Comparison of ENCODE assay signal across 12 cellular contexts in genomic region chr10:102310356-102311024, GRCh38.
DNase-seq lines count a peak whose midpoint lies in the region; ATAC-seq and TF ChIP-seq lines count a peak whose summit lies in the region.
"Had no signal": no experiment of that assay in that cellular context is flagged by ENCODE, and none has a peak within 500 bp of the region (broad histone marks: within the 10 kb centered on the region; RNA-seq: fewer than 3 reads in every experiment).

No MANE protein-coding gene starts in this region.

- TF ChIP-seq CTCF in fibroblast of pulmonary artery (IDR thresholded peaks at IDR 0.05; ENCODE audit: low read length, missing control alignments) (no peak), nephron progenitor cell (IDR thresholded peaks at IDR 0.05) (no peak), testis (IDR thresholded peaks at IDR 0.05) (no peak)

- DNase-seq in Daoy (ENCODE audit: low read depth) = peak; percentile 62
- peak; percentile 76 to 80 for DNase-seq in SJSA1 (ENCODE audit: low read depth in 1 of 2, low spot score in 2 of 2)
- DNase-seq in fibroblast of pulmonary artery (ENCODE audit: low read depth) = peak; percentile 63
- no peak for DNase-seq in nephron progenitor cell
- DNase-seq in COR-L47 (lab: John Stamatoyannopoulos, UW) = no peak
- DNase-seq in testis = no peak
- DNase-seq: activated effector memory CD4-positive, alpha-beta T cell treated with anti-CD3 and anti-CD28 coated beads, Interleukin-2, amount 50 U/mL, for 16 hours; NCI-H774 had no signal

- H3K27ac Mint-ChIP-seq in nephron progenitor cell = peak overlapping the region; percentile 85
- H3K27ac Mint-ChIP-seq: neural progenitor cell had no signal

- H3K4me3 Mint-ChIP-seq in nephron progenitor cell = no peak overlapping the region
- H3K4me3 Mint-ChIP-seq: neural progenitor cell had no signal

- H3K27me3 Mint-ChIP-seq in nephron progenitor cell (ENCODE audit: low read depth, poor library complexity) = no peaks in the 10 kb centered on the region

- intact Hi-C loops in testis (cut with DNase I; ENCODE audit: low total_unique reads) = no loop called here

- H3K36me3 Mint-ChIP-seq in nephron progenitor cell (ENCODE audit: low read depth) = peaks cover 24% of the 10 kb centered on the region

- WGBS in testis, 2 donors = 92% methylated on average over 4 of the region's 4 CpGs

- peaks cover 52% of the 10 kb centered on the region for H3K4me1 Mint-ChIP-seq in nephron progenitor cell

- ATAC-seq in HG03520 (IDR thresholded peaks at IDR 0.05; ENCODE audit: unreplicated experiment) = no peak
- no peak for ATAC-seq in HG02798 (IDR thresholded peaks at IDR 0.05; ENCODE audit: poor library complexity, unreplicated experiment)

- H3K4me1 ChIP-seq in SJSA1 (replicated peaks) = peaks cover 42% of the 10 kb centered on the region
- H3K4me1 ChIP-seq in testis = no peaks in the 10 kb centered on the region

- H3K4me3 ChIP-seq in SJSA1 = no peak overlapping the region
- H3K4me3 ChIP-seq in fibroblast of pulmonary artery (replicated peaks; ENCODE audit: low read depth, low read length) = no peak overlapping the region
- H3K4me3 ChIP-seq in testis = no peak overlapping the region
- H3K4me3 ChIP-seq: neural progenitor cell had no signal

- no peak for TF ChIP-seq POLR2A in testis (IDR thresholded peaks at IDR 0.05)

- H3K9me3 ChIP-seq in SJSA1 (replicated peaks) = no peaks in the 10 kb centered on the region
- H3K9me3 ChIP-seq in testis = no peaks in the 10 kb centered on the region

- peak overlapping the region; percentile 67 for H3K27ac ChIP-seq in SJSA1
- H3K27ac ChIP-seq in testis = no peak overlapping the region
- H3K27ac ChIP-seq: KMS-11, neural progenitor cell had no signal

- peaks cover 11% of the 10 kb centered on the region for H3K9me3 Mint-ChIP-seq in nephron progenitor cell

- H3K36me3 ChIP-seq in SJSA1 = no peaks in the 10 kb centered on the region
- no peaks in the 10 kb centered on the region for H3K36me3 ChIP-seq in testis (ENCODE audit: low read depth, missing control alignments)
- H3K36me3 ChIP-seq: neural progenitor cell had no signal

- H3K27me3 ChIP-seq in SJSA1 (replicated peaks) (no peaks in the 10 kb centered on the region), testis (no peaks in the 10 kb centered on the region)
- H3K27me3 ChIP-seq: neural progenitor cell had no signal

Comparison
In these comparisons a context has a peak if more than half of its experiments do, and no peak if none do; other contexts are left out.
1. DNase-seq: peak in Daoy (single experiment), SJSA1 (2 of 2) and fibroblast of pulmonary artery (single experiment); none in nephron progenitor cell (single experiment), COR-L47 (single experiment) and testis (single experiment).